Comparison of ENCODE assay signal across 1 cellular context in the genomic region with DNA sequence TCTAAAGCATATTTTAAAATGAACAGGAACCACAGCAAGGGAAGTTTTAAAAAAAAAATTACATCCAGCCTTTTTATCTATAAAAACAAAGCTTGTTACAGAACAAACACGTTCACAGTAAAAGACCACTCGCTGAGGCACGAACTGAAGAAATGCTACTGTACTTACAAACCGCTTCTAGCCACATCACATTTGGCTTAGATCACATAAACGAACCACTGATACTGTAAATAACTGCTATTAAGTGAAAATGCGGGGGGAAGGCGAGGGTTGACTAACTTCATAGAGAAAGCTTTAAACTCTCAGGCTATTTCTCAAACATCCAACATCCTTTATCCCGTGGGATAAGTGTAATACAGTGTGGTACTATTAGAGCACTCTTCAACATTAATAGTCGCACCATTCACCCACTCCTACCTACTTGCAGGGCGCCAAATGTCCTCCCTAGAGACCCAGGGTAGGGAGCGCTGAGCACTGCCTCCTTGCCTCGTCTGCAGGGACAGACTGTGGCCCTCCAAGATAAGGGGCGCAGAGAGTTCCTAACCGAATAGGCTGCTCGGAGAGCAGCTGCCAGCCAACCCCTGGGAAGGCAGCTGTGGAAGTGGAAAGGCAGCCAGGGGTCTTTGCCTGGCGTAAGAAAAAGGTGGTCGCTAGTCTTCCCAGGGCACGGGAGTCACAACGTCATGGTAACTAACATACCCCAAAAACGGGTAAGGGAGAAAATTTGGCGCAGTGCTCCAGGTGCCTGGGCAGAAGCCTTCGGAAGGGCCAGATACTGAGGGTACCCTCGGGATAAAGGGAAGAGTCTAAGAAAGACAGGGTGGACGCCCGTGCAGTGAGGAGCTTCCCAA.
A peak's percentile ranks its signal among the peaks of the same experiment; 100 is the strongest.
TF ChIP-seq lines count a peak whose summit lies in the region.

No MANE protein-coding gene starts in this region.

TF ChIP-seq in K562, 482 proteins besides CTCF, POLR2A, EP300 and RAD21 (continued from another document and continues in another):
- TF ChIP-seq GATAD2A (IDR thresholded peaks at IDR 0.05) (no peak), CBX8 (IDR thresholded peaks at IDR 0.05; ENCODE audit: borderline replicate concordance, extremely low read depth, low read depth, low read length, poor library complexity, severe bottlenecking) (peak; percentile 77), SNRNP70 (optimal IDR thresholded peaks at IDR 0.05; ENCODE audit: low read depth, low read length) (no peak), MYC (IDR thresholded peaks at IDR 0.05; ENCODE audit: low read depth, low read length) (no peak), MYC (CRISPR knock-in tag; IDR thresholded peaks at IDR 0.05; ENCODE audit: borderline replicate concordance, low read depth) (no peak), HNRNPK (IDR thresholded peaks at IDR 0.05; ENCODE audit: low read depth, low read length, poor library complexity, severe bottlenecking) (no peak), HOXB6 (CRISPR knock-in tag; IDR thresholded peaks at IDR 0.05; ENCODE audit: borderline replicate concordance) (no peak), ZNF324 (CRISPR knock-in tag; IDR thresholded peaks at IDR 0.05) (no peak), PTTG1 (tag; IDR thresholded peaks at IDR 0.05; ENCODE audit: low read depth) (no peak), EGR1 (conservative IDR thresholded peaks at IDR 0.05) (no peak), GATA2 (CRISPR knock-in tag; IDR thresholded peaks at IDR 0.05) (0 out of 2 replicates have a peak, but pooled peaks have one; percentile 30), PRPF4 (IDR thresholded peaks at IDR 0.05; ENCODE audit: insufficient read depth, low read depth, low read length, poor library complexity, severe bottlenecking) (no peak), HNRNPH1 (optimal IDR thresholded peaks at IDR 0.05; ENCODE audit: low read depth, low read length) (no peak), PYGO2 (tag; IDR thresholded peaks at IDR 0.05) (no peak), PML (IDR thresholded peaks at IDR 0.05; ENCODE audit: low read length) (no peak), ZNF12 (CRISPR knock-in tag; IDR thresholded peaks at IDR 0.05) (no peak), DIDO1 (tag; IDR thresholded peaks at IDR 0.05; ENCODE audit: low read depth) (peak; percentile 22; the same call in 1 of the 2 replicates), RCOR1 (IDR thresholded peaks at IDR 0.05; ENCODE audit: borderline replicate concordance in 1 of 2, low read depth in 2 of 2, low read length in 2 of 2) (no peak), SREBF1 (IDR thresholded peaks at IDR 0.05; ENCODE audit: borderline replicate concordance, low read depth, low read length) (no peak), ZNF707 (CRISPR knock-in tag; conservative IDR thresholded peaks at IDR 0.05) (no peak), ZNF589 (CRISPR knock-in tag; IDR thresholded peaks at IDR 0.05; ENCODE audit: low read depth) (no peak)
- TF ChIP-seq, protein P1, sequence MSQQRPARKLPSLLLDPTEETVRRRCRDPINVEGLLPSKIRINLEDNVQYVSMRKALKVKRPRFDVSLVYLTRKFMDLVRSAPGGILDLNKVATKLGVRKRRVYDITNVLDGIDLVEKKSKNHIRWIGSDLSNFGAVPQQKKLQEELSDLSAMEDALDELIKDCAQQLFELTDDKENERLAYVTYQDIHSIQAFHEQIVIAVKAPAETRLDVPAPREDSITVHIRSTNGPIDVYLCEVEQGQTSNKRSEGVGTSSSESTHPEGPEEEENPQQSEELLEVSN (IDR thresholded peaks at IDR 0.05; ENCODE audit: borderline replicate concordance in 1 of 2, extremely low read depth in 1 of 2, insufficient read depth in 1 of 2, insufficient read length in 1 of 2, low read depth in 1 of 2, low read length in 1 of 2, poor library complexity in 1 of 2, severe bottlenecking in 1 of 2): peak in 1 of 2 experiments; percentile 9
- TF ChIP-seq, protein P2, sequence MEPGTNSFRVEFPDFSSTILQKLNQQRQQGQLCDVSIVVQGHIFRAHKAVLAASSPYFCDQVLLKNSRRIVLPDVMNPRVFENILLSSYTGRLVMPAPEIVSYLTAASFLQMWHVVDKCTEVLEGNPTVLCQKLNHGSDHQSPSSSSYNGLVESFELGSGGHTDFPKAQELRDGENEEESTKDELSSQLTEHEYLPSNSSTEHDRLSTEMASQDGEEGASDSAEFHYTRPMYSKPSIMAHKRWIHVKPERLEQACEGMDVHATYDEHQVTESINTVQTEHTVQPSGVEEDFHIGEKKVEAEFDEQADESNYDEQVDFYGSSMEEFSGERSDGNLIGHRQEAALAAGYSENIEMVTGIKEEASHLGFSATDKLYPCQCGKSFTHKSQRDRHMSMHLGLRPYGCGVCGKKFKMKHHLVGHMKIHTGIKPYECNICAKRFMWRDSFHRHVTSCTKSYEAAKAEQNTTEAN (CRISPR knock-in tag; IDR thresholded peaks at IDR 0.05): no peak
- TF ChIP-seq, protein P3, sequence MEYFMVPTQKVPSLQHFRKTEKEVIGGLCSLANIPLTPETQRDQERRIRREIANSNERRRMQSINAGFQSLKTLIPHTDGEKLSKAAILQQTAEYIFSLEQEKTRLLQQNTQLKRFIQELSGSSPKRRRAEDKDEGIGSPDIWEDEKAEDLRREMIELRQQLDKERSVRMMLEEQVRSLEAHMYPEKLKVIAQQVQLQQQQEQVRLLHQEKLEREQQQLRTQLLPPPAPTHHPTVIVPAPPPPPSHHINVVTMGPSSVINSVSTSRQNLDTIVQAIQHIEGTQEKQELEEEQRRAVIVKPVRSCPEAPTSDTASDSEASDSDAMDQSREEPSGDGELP (CRISPR knock-in tag; IDR thresholded peaks at IDR 0.05; ENCODE audit: borderline replicate concordance): no peak
- TF ChIP-seq, protein P4, sequence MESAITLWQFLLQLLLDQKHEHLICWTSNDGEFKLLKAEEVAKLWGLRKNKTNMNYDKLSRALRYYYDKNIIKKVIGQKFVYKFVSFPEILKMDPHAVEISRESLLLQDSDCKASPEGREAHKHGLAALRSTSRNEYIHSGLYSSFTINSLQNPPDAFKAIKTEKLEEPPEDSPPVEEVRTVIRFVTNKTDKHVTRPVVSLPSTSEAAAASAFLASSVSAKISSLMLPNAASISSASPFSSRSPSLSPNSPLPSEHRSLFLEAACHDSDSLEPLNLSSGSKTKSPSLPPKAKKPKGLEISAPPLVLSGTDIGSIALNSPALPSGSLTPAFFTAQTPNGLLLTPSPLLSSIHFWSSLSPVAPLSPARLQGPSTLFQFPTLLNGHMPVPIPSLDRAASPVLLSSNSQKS (CRISPR knock-in tag; IDR thresholded peaks at IDR 0.05): no peak
- TF ChIP-seq, protein P5, sequence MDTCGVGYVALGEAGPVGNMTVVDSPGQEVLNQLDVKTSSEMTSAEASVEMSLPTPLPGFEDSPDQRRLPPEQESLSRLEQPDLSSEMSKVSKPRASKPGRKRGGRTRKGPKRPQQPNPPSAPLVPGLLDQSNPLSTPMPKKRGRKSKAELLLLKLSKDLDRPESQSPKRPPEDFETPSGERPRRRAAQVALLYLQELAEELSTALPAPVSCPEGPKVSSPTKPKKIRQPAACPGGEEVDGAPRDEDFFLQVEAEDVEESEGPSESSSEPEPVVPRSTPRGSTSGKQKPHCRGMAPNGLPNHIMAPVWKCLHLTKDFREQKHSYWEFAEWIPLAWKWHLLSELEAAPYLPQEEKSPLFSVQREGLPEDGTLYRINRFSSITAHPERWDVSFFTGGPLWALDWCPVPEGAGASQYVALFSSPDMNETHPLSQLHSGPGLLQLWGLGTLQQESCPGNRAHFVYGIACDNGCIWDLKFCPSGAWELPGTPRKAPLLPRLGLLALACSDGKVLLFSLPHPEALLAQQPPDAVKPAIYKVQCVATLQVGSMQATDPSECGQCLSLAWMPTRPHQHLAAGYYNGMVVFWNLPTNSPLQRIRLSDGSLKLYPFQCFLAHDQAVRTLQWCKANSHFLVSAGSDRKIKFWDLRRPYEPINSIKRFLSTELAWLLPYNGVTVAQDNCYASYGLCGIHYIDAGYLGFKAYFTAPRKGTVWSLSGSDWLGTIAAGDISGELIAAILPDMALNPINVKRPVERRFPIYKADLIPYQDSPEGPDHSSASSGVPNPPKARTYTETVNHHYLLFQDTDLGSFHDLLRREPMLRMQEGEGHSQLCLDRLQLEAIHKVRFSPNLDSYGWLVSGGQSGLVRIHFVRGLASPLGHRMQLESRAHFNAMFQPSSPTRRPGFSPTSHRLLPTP (IDR thresholded peaks at IDR 0.05; ENCODE audit: borderline replicate concordance, extremely low read depth, insufficient read length): no peak
- TF ChIP-seq, protein P6, sequence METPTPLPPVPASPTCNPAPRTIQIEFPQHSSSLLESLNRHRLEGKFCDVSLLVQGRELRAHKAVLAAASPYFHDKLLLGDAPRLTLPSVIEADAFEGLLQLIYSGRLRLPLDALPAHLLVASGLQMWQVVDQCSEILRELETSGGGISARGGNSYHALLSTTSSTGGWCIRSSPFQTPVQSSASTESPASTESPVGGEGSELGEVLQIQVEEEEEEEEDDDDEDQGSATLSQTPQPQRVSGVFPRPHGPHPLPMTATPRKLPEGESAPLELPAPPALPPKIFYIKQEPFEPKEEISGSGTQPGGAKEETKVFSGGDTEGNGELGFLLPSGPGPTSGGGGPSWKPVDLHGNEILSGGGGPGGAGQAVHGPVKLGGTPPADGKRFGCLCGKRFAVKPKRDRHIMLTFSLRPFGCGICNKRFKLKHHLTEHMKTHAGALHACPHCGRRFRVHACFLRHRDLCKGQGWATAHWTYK (CRISPR knock-in tag; IDR thresholded peaks at IDR 0.05): no peak
- TF ChIP-seq, protein P7, sequence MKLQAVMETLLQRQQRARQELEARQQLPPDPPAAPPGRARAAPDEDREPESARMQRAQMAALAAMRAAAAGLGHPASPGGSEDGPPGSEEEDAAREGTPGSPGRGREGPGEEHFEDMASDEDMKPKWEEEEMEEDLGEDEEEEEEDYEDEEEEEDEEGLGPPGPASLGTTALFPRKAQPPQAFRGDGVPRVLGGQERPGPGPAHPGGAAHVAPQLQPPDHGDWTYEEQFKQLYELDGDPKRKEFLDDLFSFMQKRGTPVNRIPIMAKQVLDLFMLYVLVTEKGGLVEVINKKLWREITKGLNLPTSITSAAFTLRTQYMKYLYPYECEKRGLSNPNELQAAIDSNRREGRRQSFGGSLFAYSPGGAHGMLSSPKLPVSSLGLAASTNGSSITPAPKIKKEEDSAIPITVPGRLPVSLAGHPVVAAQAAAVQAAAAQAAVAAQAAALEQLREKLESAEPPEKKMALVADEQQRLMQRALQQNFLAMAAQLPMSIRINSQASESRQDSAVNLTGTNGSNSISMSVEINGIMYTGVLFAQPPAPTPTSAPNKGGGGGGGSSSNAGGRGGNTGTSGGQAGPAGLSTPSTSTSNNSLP (IDR thresholded peaks at IDR 0.05; ENCODE audit: borderline replicate concordance, low read depth, low read length): no peak
- TF ChIP-seq, protein P8, sequence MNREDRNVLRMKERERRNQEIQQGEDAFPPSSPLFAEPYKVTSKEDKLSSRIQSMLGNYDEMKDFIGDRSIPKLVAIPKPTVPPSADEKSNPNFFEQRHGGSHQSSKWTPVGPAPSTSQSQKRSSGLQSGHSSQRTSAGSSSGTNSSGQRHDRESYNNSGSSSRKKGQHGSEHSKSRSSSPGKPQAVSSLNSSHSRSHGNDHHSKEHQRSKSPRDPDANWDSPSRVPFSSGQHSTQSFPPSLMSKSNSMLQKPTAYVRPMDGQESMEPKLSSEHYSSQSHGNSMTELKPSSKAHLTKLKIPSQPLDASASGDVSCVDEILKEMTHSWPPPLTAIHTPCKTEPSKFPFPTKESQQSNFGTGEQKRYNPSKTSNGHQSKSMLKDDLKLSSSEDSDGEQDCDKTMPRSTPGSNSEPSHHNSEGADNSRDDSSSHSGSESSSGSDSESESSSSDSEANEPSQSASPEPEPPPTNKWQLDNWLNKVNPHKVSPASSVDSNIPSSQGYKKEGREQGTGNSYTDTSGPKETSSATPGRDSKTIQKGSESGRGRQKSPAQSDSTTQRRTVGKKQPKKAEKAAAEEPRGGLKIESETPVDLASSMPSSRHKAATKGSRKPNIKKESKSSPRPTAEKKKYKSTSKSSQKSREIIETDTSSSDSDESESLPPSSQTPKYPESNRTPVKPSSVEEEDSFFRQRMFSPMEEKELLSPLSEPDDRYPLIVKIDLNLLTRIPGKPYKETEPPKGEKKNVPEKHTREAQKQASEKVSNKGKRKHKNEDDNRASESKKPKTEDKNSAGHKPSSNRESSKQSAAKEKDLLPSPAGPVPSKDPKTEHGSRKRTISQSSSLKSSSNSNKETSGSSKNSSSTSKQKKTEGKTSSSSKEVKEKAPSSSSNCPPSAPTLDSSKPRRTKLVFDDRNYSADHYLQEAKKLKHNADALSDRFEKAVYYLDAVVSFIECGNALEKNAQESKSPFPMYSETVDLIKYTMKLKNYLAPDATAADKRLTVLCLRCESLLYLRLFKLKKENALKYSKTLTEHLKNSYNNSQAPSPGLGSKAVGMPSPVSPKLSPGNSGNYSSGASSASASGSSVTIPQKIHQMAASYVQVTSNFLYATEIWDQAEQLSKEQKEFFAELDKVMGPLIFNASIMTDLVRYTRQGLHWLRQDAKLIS (CRISPR knock-in tag; IDR thresholded peaks at IDR 0.05): no peak
- TF ChIP-seq, protein P9, sequence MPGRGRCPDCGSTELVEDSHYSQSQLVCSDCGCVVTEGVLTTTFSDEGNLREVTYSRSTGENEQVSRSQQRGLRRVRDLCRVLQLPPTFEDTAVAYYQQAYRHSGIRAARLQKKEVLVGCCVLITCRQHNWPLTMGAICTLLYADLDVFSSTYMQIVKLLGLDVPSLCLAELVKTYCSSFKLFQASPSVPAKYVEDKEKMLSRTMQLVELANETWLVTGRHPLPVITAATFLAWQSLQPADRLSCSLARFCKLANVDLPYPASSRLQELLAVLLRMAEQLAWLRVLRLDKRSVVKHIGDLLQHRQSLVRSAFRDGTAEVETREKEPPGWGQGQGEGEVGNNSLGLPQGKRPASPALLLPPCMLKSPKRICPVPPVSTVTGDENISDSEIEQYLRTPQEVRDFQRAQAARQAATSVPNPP (IDR thresholded peaks at IDR 0.05; ENCODE audit: borderline replicate concordance, insufficient read depth, insufficient read length): no peak
- TF ChIP-seq, protein P10, sequence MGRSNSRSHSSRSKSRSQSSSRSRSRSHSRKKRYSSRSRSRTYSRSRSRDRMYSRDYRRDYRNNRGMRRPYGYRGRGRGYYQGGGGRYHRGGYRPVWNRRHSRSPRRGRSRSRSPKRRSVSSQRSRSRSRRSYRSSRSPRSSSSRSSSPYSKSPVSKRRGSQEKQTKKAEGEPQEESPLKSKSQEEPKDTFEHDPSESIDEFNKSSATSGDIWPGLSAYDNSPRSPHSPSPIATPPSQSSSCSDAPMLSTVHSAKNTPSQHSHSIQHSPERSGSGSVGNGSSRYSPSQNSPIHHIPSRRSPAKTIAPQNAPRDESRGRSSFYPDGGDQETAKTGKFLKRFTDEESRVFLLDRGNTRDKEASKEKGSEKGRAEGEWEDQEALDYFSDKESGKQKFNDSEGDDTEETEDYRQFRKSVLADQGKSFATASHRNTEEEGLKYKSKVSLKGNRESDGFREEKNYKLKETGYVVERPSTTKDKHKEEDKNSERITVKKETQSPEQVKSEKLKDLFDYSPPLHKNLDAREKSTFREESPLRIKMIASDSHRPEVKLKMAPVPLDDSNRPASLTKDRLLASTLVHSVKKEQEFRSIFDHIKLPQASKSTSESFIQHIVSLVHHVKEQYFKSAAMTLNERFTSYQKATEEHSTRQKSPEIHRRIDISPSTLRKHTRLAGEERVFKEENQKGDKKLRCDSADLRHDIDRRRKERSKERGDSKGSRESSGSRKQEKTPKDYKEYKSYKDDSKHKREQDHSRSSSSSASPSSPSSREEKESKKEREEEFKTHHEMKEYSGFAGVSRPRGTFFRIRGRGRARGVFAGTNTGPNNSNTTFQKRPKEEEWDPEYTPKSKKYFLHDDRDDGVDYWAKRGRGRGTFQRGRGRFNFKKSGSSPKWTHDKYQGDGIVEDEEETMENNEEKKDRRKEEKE (IDR thresholded peaks at IDR 0.05; ENCODE audit: borderline replicate concordance in 1 of 2, control insufficient read depth in 1 of 2, low read depth in 2 of 2, low read length in 1 of 2): no peak
